Comparison of ENCODE assay signal across 26 cellular contexts in the genomic region with DNA sequence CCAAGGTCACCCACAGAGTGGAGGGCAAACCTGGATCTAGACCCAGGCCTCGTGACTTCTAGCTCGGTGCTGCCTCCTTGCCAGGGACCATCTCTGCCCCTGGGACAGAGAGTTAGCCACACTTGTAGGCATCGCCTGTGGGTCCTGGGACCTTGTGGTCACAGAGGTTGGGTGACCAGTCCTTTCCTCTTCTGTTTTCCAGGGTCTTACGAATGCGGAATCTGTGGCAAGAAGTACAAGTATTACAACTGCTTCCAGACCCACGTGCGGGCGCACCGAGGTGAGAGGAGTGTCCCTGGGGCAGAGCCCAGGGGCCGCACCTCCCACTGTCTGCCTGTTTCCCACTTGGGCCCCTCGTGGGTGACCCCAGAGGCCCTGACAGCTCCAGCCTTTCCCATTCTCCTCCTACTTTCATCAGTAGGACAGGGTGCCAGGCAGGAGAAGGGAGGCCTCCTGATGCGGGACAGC.
DNase-seq lines count a peak whose midpoint lies in the region; ATAC-seq and TF ChIP-seq lines count a peak whose summit lies in the region.
"Had no signal": no experiment of that assay in that cellular context is flagged by ENCODE, and none has a peak within 500 bp of the region (broad histone marks: within the 10 kb centered on the region; RNA-seq: fewer than 3 reads in every experiment).

No MANE protein-coding gene starts in this region.

- no peaks in the 10 kb centered on the region for H3K36me3 Mint-ChIP-seq in activated T-cell treated with anti-CD3 and anti-CD28 coated beads, Interleukin-2, amount 50 U/mL, for 24 hours (ENCODE audit: low read depth)
- H3K36me3 Mint-ChIP-seq in activated T-cell treated with anti-CD3 and anti-CD28 coated beads, Interleukin-2, amount 50 U/mL, for 72 hours (ENCODE audit: insufficient read depth in 2 of 2) = no peaks in the 10 kb centered on the region
- no peaks in the 10 kb centered on the region for H3K36me3 Mint-ChIP-seq in activated T-helper 2 cell treated with anti-CD3 and anti-CD28 coated beads, Interferon-gamma antibody, Interleukin-2, Interleukin-4, amounts not matched to agents 10 μg/mL and 5 μg/mL and 100 μg/mL, durations not matched to agents 14 hours and 24 hours and 36 hours (ENCODE audit: low read depth)
- H3K36me3 Mint-ChIP-seq in T-cell = no peaks in the 10 kb centered on the region
- peaks cover 0 to 3% of the 10 kb centered on the region in 2 donors for H3K36me3 Mint-ChIP-seq in CD4-positive, alpha-beta memory T cell
- H3K36me3 Mint-ChIP-seq: naive B cell had no signal

- CTCF ChIA-PET in T-cell (lab: Charles Lee) = no interaction called here
- CTCF ChIA-PET in CD4-positive, alpha-beta memory T cell (lab: Charles Lee; ENCODE audit: partially characterized antibody) = no interaction called here

- no peak overlapping the region for H3K27ac ChIP-seq in testis
- H3K27ac ChIP-seq in CD4-positive, alpha-beta memory T cell (ENCODE audit: low read depth, low read length) = no peak overlapping the region
- H3K27ac ChIP-seq: body of pancreas, heart left ventricle, KMS-11, SJSA1 had no signal

- POLR2A ChIA-PET in T-cell (lab: Charles Lee) = no interaction called here
- POLR2A ChIA-PET in CD4-positive, alpha-beta memory T cell (lab: Charles Lee; ENCODE audit: partially characterized antibody) = no interaction called here

- no peaks in the 10 kb centered on the region for H3K4me1 Mint-ChIP-seq in activated T-cell treated with anti-CD3 and anti-CD28 coated beads, Interleukin-2, amount 50 U/mL, for 24 hours (ENCODE audit: low read depth)
- no peaks in the 10 kb centered on the region for H3K4me1 Mint-ChIP-seq in activated T-cell treated with anti-CD3 and anti-CD28 coated beads, Interleukin-2, amount 50 U/mL, for 72 hours (ENCODE audit: low read depth)
- no peaks in the 10 kb centered on the region for H3K4me1 Mint-ChIP-seq in activated T-helper 2 cell treated with anti-CD3 and anti-CD28 coated beads, Interferon-gamma antibody, Interleukin-2, Interleukin-4, amounts not matched to agents 10 μg/mL and 5 μg/mL and 100 μg/mL, durations not matched to agents 14 hours and 24 hours and 36 hours (ENCODE audit: low read depth)
- no peaks in the 10 kb centered on the region for H3K4me1 Mint-ChIP-seq in T-cell
- H3K4me1 Mint-ChIP-seq in CD4-positive, alpha-beta memory T cell = no peaks in the 10 kb centered on the region
- H3K4me1 Mint-ChIP-seq: activated naive CD8-positive, alpha-beta T cell treated with anti-CD3 and anti-CD28 coated beads, Interleukin-2, amount 50 U/mL, for 24 hours had no signal

- no peaks in the 10 kb centered on the region for H3K27me3 ChIP-seq in testis
- no peaks in the 10 kb centered on the region for H3K27me3 ChIP-seq in CD4-positive, alpha-beta memory T cell (ENCODE audit: insufficient read depth, low read length)
- H3K27me3 ChIP-seq: body of pancreas, heart left ventricle, SJSA1 had no signal

- peak; percentile 8 for DNase-seq in activated T-cell treated with anti-CD3 and anti-CD28 coated beads, Interleukin-2, amount 50 U/mL, for 24 hours
- DNase-seq in activated T-cell treated with anti-CD3 and anti-CD28 coated beads, Interleukin-2, amount 50 U/mL, for 72 hours = no peak
- DNase-seq in activated T-helper 2 cell treated with anti-CD3 and anti-CD28 coated beads, Interferon-gamma antibody, Interleukin-2, Interleukin-4, amounts not matched to agents 10 μg/mL and 5 μg/mL and 100 μg/mL, durations not matched to agents 14 hours and 24 hours and 36 hours (ENCODE audit: low spot score) = peak; percentile 4
- DNase-seq in mesenteric fat pad (ENCODE audit: low spot score) (peak; percentile 78), testis (peak; percentile 6), NCI-H524 treated with DMSO at 0.1 percent for 48 hours (lab: John Stamatoyannopoulos, UW) (no peak), T-cell (no peak)
- no peak for DNase-seq in CD4-positive, alpha-beta memory T cell
- DNase-seq: activated gamma-delta T cell; activated naive CD8-positive, alpha-beta T cell treated with anti-CD3 and anti-CD28 coated beads, Interleukin-2, amount 50 U/mL, for 24 hours; Calu3; effector CD4-positive, alpha-beta T cell; erythroblast; foreskin fibroblast; mesendoderm; naive B cell; NCI-H146; NCI-H510A treated with DMSO at 0.1 percent for 48 hours; T-helper 1 cell had no signal

- no peaks in the 10 kb centered on the region for H3K4me1 ChIP-seq in testis
- H3K4me1 ChIP-seq in CD4-positive, alpha-beta memory T cell (ENCODE audit: insufficient read depth, low read length) = no peaks in the 10 kb centered on the region
- H3K4me1 ChIP-seq: body of pancreas, HAP-1, SJSA1 had no signal

- H3K4me3 ChIP-seq in testis = no peak overlapping the region
- no peak overlapping the region for H3K4me3 ChIP-seq in CD4-positive, alpha-beta memory T cell (ENCODE audit: low read length in 2 of 2)
- H3K4me3 ChIP-seq: body of pancreas, GM12878, HAP-1, heart left ventricle, SJSA1 had no signal

- TF ChIP-seq POLR2A in testis (IDR thresholded peaks at IDR 0.05) = no peak

- H3K9me3 Mint-ChIP-seq in activated T-cell treated with anti-CD3 and anti-CD28 coated beads, Interleukin-2, amount 50 U/mL, for 24 hours = no peaks in the 10 kb centered on the region
- H3K9me3 Mint-ChIP-seq in activated T-cell treated with anti-CD3 and anti-CD28 coated beads, Interleukin-2, amount 50 U/mL, for 72 hours = no peaks in the 10 kb centered on the region
- H3K9me3 Mint-ChIP-seq in activated T-helper 2 cell treated with anti-CD3 and anti-CD28 coated beads, Interferon-gamma antibody, Interleukin-2, Interleukin-4, amounts not matched to agents 10 μg/mL and 5 μg/mL and 100 μg/mL, durations not matched to agents 14 hours and 24 hours and 36 hours = no peaks in the 10 kb centered on the region
- H3K9me3 Mint-ChIP-seq in T-cell = no peaks in the 10 kb centered on the region
- peaks cover 0 to 1% (median 0%) of the 10 kb centered on the region in 8 donors for H3K9me3 Mint-ChIP-seq in CD4-positive, alpha-beta memory T cell
- H3K9me3 Mint-ChIP-seq: activated naive CD8-positive, alpha-beta T cell treated with anti-CD3 and anti-CD28 coated beads, Interleukin-2, amount 50 U/mL, for 24 hours had no signal

- no peak for ATAC-seq in activated T-cell treated with anti-CD3 and anti-CD28 coated beads, Interleukin-2, amount 50 U/mL, for 72 hours (replicated peaks in 1 of 2)
- no peak for ATAC-seq in T-cell (replicated peaks in 1 of 4)
- ATAC-seq: activated naive CD8-positive, alpha-beta T cell treated with anti-CD3 and anti-CD28 coated beads, Interleukin-2, amount 50 U/mL, for 24 hours; body of pancreas; GM12878; left colon had no signal

- no peak overlapping the region for H3K27ac Mint-ChIP-seq in activated T-cell treated with anti-CD3 and anti-CD28 coated beads, Interleukin-2, amount 50 U/mL, for 24 hours
- H3K27ac Mint-ChIP-seq in activated T-cell treated with anti-CD3 and anti-CD28 coated beads, Interleukin-2, amount 50 U/mL, for 72 hours = no peak overlapping the region
- H3K27ac Mint-ChIP-seq in activated T-helper 2 cell treated with anti-CD3 and anti-CD28 coated beads, Interferon-gamma antibody, Interleukin-2, Interleukin-4, amounts not matched to agents 10 μg/mL and 5 μg/mL and 100 μg/mL, durations not matched to agents 14 hours and 24 hours and 36 hours = no peak overlapping the region
- no peak overlapping the region for H3K27ac Mint-ChIP-seq in T-cell
- H3K27ac Mint-ChIP-seq in CD4-positive, alpha-beta memory T cell = no peak overlapping the region
- H3K27ac Mint-ChIP-seq: activated naive CD8-positive, alpha-beta T cell treated with anti-CD3 and anti-CD28 coated beads, Interleukin-2, amount 50 U/mL, for 24 hours had no signal

- no peak overlapping the region for H3K4me3 Mint-ChIP-seq in activated T-cell treated with anti-CD3 and anti-CD28 coated beads, Interleukin-2, amount 50 U/mL, for 24 hours
- no peak overlapping the region for H3K4me3 Mint-ChIP-seq in activated T-cell treated with anti-CD3 and anti-CD28 coated beads, Interleukin-2, amount 50 U/mL, for 72 hours
- no peak overlapping the region for H3K4me3 Mint-ChIP-seq in activated T-helper 2 cell treated with anti-CD3 and anti-CD28 coated beads, Interferon-gamma antibody, Interleukin-2, Interleukin-4, amounts not matched to agents 10 μg/mL and 5 μg/mL and 100 μg/mL, durations not matched to agents 14 hours and 24 hours and 36 hours (ENCODE audit: low read depth)
- H3K4me3 Mint-ChIP-seq in T-cell = no peak overlapping the region
- no peak overlapping the region for H3K4me3 Mint-ChIP-seq in CD4-positive, alpha-beta memory T cell
- H3K4me3 Mint-ChIP-seq: activated naive CD8-positive, alpha-beta T cell treated with anti-CD3 and anti-CD28 coated beads, Interleukin-2, amount 50 U/mL, for 24 hours; naive B cell had no signal

- intact Hi-C loops in activated T-helper 2 cell treated with anti-CD3 and anti-CD28 coated beads, Interferon-gamma antibody, Interleukin-2, Interleukin-4, amounts not matched to agents 10 μg/mL and 5 μg/mL and 100 μg/mL, durations not matched to agents 14 hours and 24 hours and 36 hours (cut with micrococcal nuclease) = no loop called here
- intact Hi-C loops in testis (cut with DNase I; ENCODE audit: low total_unique reads) = no loop called here
- intact Hi-C loops in CD4-positive, alpha-beta memory T cell (cut with micrococcal nuclease) = no loop called here

- WGBS in testis, 2 donors = 80 to 90% methylated on average over 5 to 12 of the region's 12 CpGs

- no peaks in the 10 kb centered on the region for H3K36me3 ChIP-seq in testis (ENCODE audit: low read depth, missing control alignments)
- H3K36me3 ChIP-seq in CD4-positive, alpha-beta memory T cell (ENCODE audit: insufficient read depth, low read length) = no peaks in the 10 kb centered on the region

- H3K27me3 Mint-ChIP-seq in activated T-cell treated with anti-CD3 and anti-CD28 coated beads, Interleukin-2, amount 50 U/mL, for 24 hours = no peaks in the 10 kb centered on the region
- H3K27me3 Mint-ChIP-seq in activated T-cell treated with anti-CD3 and anti-CD28 coated beads, Interleukin-2, amount 50 U/mL, for 72 hours (ENCODE audit: low read depth) = no peaks in the 10 kb centered on the region
- H3K27me3 Mint-ChIP-seq in activated T-helper 2 cell treated with anti-CD3 and anti-CD28 coated beads, Interferon-gamma antibody, Interleukin-2, Interleukin-4, amounts not matched to agents 10 μg/mL and 5 μg/mL and 100 μg/mL, durations not matched to agents 14 hours and 24 hours and 36 hours (ENCODE audit: low read depth) = no peaks in the 10 kb centered on the region
- H3K27me3 Mint-ChIP-seq in T-cell = no peaks in the 10 kb centered on the region
- H3K27me3 Mint-ChIP-seq in CD4-positive, alpha-beta memory T cell = no peaks in the 10 kb centered on the region
- H3K27me3 Mint-ChIP-seq: activated naive CD8-positive, alpha-beta T cell treated with anti-CD3 and anti-CD28 coated beads, Interleukin-2, amount 50 U/mL, for 24 hours; naive B cell had no signal

- H3K9me3 ChIP-seq in testis = no peaks in the 10 kb centered on the region
- no peaks in the 10 kb centered on the region for H3K9me3 ChIP-seq in CD4-positive, alpha-beta memory T cell (ENCODE audit: control insufficient read depth in 1 of 2, low read length in 2 of 2)
- H3K9me3 ChIP-seq: body of pancreas, HAP-1, SJSA1 had no signal

- TF ChIP-seq CTCF in testis (IDR thresholded peaks at IDR 0.05) = no peak

Comparison
In these comparisons a context has a peak if more than half of its experiments do, and no peak if none do; other contexts are left out.
1. DNase-seq: peak in activated T-cell treated with anti-CD3 and anti-CD28 coated beads, Interleukin-2, amount 50 U/mL, for 24 hours (single experiment), activated T-helper 2 cell treated with anti-CD3 and anti-CD28 coated beads, Interferon-gamma antibody, Interleukin-2, Interleukin-4, amounts not matched to agents 10 μg/mL and 5 μg/mL and 100 μg/mL, durations not matched to agents 14 hours and 24 hours and 36 hours (single experiment), mesenteric fat pad (single experiment) and testis (single experiment); none in activated T-cell treated with anti-CD3 and anti-CD28 coated beads, Interleukin-2, amount 50 U/mL, for 72 hours (0 of 2), NCI-H524 treated with DMSO at 0.1 percent for 48 hours (single experiment), T-cell (0 of 34) and CD4-positive, alpha-beta memory T cell (0 of 5).